18 cellular contexts compared by ENCODE assay signal in genomic region chr1:190633488-190633887, GRCh38.
DNase-seq lines count a peak whose midpoint lies in the region; ATAC-seq, FAIRE-seq and TF ChIP-seq lines count a peak whose summit lies in the region.
"Had no signal": no experiment of that assay in that cellular context is flagged by ENCODE, and none has a peak within 500 bp of the region (broad histone marks: within the 10 kb centered on the region; RNA-seq: fewer than 3 reads in every experiment).

No MANE protein-coding gene starts in this region.

- intact Hi-C loops in uterus (cut with DNase I; ENCODE audit: low total_unique reads): no loop called here

- H3K27ac ChIP-seq in uterus: no peak overlapping the region
- H3K27ac ChIP-seq: HL-60, sigmoid colon had no signal

- no peaks in the 10 kb centered on the region for H3K27me3 ChIP-seq in H7 (ENCODE audit: control insufficient read depth, insufficient read depth, low read length)
- no peaks in the 10 kb centered on the region for H3K27me3 ChIP-seq in uterus
- H3K27me3 ChIP-seq: sigmoid colon had no signal

- H3K4me1 ChIP-seq in uterus: no peaks in the 10 kb centered on the region
- H3K4me1 ChIP-seq: sigmoid colon had no signal

- FAIRE-seq in D721Med (lab: Jason Lieb, UNC): no peak
- FAIRE-seq: bronchial epithelial cell had no signal

- DNase-seq in D721Med (ENCODE audit: insufficient read length, low spot score): no peak
- peak; percentile 0 for DNase-seq in H7
- peak; percentile 9 for DNase-seq in iPS-NIHi11 (ENCODE audit: low spot score)
- DNase-seq in ecto neural progenitor cell (ENCODE audit: low spot score): no peak
- no peak for DNase-seq in AML-193 (lab: John Stamatoyannopoulos, UW)
- no peak for DNase-seq in uterus
- DNase-seq: activated CD4-positive, alpha-beta memory T cell treated with anti-CD3 and anti-CD28 coated beads for 36 hours; activated T-cell treated with anti-CD3 and anti-CD28 coated beads, Interleukin-2, amount 50 U/mL, for 24 hours; Kasumi-1; kidney glomerular epithelial cell; NCI-H146; NCI-H446 treated with DMSO at 0.1 percent for 48 hours; sigmoid colon; stimulated activated CD4-positive, alpha-beta T cell treated with anti-CD3 and anti-CD28 coated beads, Interleukin-1b, Interleukin-23, amount 100 ng/mL, for 48 hours had no signal

- no peak for TF ChIP-seq POLR2A in uterus (IDR thresholded peaks at IDR 0.05)

- TF ChIP-seq CTCF in D721Med (IDR thresholded peaks at IDR 0.05; ENCODE audit: insufficient read depth, missing control alignments): peak; percentile 36
- TF ChIP-seq CTCF in uterus (IDR thresholded peaks at IDR 0.05): no peak

- H3K9me3 ChIP-seq in uterus: no peaks in the 10 kb centered on the region
- H3K9me3 ChIP-seq: sigmoid colon had no signal

- H3K4me3 ChIP-seq in H7 (ENCODE audit: insufficient read depth, low read depth, low read length): no peak overlapping the region
- H3K4me3 ChIP-seq in uterus: no peak overlapping the region
- H3K4me3 ChIP-seq: sigmoid colon had no signal

- H3K36me3 ChIP-seq in H7 (replicated peaks; ENCODE audit: control insufficient read depth, insufficient read depth, low read length) (no peaks in the 10 kb centered on the region), uterus (no peaks in the 10 kb centered on the region)
- H3K36me3 ChIP-seq: sigmoid colon had no signal

- ATAC-seq in SK-N-SH treated with all-trans-retinoic acid at 6 μM for 48 hours: peak; percentile 69
- no peak for ATAC-seq in HG03378 (IDR thresholded peaks at IDR 0.05; ENCODE audit: unreplicated experiment)

TF ChIP-seq in SK-N-SH treated with all-trans-retinoic acid at 6 μM for 48 hours, 23 proteins besides CTCF, POLR2A, EP300 and RAD21:
- TF ChIP-seq CREB5 (CRISPR knock-in tag; IDR thresholded peaks at IDR 0.05; ENCODE audit: low read depth): no peak
- no peak for TF ChIP-seq ARNTL (CRISPR knock-in tag; IDR thresholded peaks at IDR 0.05; ENCODE audit: borderline replicate concordance, low read depth)

Comparison
In these comparisons a context has a peak if more than half of its experiments do, and no peak if none do; other contexts are left out.
1. DNase-seq: peak in H7 (single experiment) and iPS-NIHi11 (single experiment); none in D721Med (single experiment), ecto neural progenitor cell (single experiment), AML-193 (0 of 2) and uterus (0 of 2).